Comparison of ENCODE assay signal across 21 cellular contexts in genomic region chr9:119050281-119050680, GRCh38.
"Had no signal": no experiment of that assay in that cellular context is flagged by ENCODE, and none has a peak within 500 bp of the region (broad histone marks: within the 10 kb centered on the region; RNA-seq: fewer than 3 reads in every experiment).

No MANE protein-coding gene starts in this region.

- H3K4me1 Mint-ChIP-seq: nephron progenitor cell had no signal

- H3K9me3 Mint-ChIP-seq: nephron progenitor cell; T-helper 1 cell treated with Interleukin-12 subunit alpha and Interleukin-12 subunit beta and Interleukin-4 antibody, amounts not matched to agents 30 μg/mL and 1 μg/mL, for 36 hours had no signal

- DNase-seq: activated CD4-positive, alpha-beta T cell treated with anti-CD3 and anti-CD28 coated beads, Interleukin-2, amount 50 U/mL, for 4 hours; activated effector memory CD4-positive, alpha-beta T cell treated with anti-CD3 and anti-CD28 coated beads, Interleukin-2, amount 50 U/mL, for 16 hours; activated naive CD4-positive, alpha-beta T cell treated with anti-CD3 and anti-CD28 coated beads, Interleukin-2, amount 50 U/mL, for 16 hours; activated T-cell treated with anti-CD3 and anti-CD28 coated beads, Interleukin-2, amount 50 U/mL, for 72 hours; aorta; cerebellar nuclear complex; cortex of kidney; glutamatergic neuron; hypothalamus; islet precursor cell; midbrain; nephron progenitor cell; nucleus accumbens; stimulated activated CD4-positive, alpha-beta T cell treated with anti-CD3 and anti-CD28 coated beads, Interleukin-2, amount 100 ng/mL, for 24 hours; stimulated activated naive CD8-positive, alpha-beta T cell treated with anti-CD3 and anti-CD28 coated beads, Interleukin-15, Interleukin-2, amounts not matched to agents 100 U/mL and 50 U/mL, for 24 hours; substantia nigra; tibial artery; WERI-Rb-1 had no signal

- H3K4me3 ChIP-seq: esophagus muscularis mucosa, lung, tibial artery had no signal

- H3K4me3 Mint-ChIP-seq: activated T-cell treated with anti-CD3 and anti-CD28 coated beads, Interleukin-2, amount 50 U/mL, for 72 hours; nephron progenitor cell; T-helper 1 cell treated with Interleukin-12 subunit alpha and Interleukin-12 subunit beta and Interleukin-4 antibody, amounts not matched to agents 30 μg/mL and 1 μg/mL, for 36 hours had no signal

- H3K27ac Mint-ChIP-seq: activated T-cell treated with anti-CD3 and anti-CD28 coated beads, Interleukin-2, amount 50 U/mL, for 72 hours; nephron progenitor cell; T-helper 1 cell treated with Interleukin-12 subunit alpha and Interleukin-12 subunit beta and Interleukin-4 antibody, amounts not matched to agents 30 μg/mL and 1 μg/mL, for 36 hours had no signal
